18 cellular contexts compared by ENCODE assay signal in the genomic region with DNA sequence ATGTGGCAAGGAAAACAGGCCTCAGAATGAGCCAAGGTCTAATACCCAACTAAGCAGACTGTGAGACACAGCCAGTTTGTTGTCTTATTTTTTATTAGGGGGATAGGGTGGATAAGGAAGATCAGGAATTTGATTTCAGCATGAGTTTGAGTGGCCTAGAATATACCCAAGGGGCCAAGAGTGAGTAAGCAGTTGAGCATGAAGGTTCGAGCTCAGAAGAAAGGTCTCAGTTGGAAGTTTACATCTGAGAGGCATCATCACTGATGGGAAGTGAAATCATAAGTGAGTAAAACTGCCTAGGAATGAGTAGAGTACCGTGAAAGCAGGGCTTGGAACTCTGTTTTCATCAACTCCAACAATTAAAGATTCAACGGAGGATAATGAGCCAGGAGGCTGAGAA.
"Had no signal": no experiment of that assay in that cellular context is flagged by ENCODE, and none has a peak within 500 bp of the region (broad histone marks: within the 10 kb centered on the region; RNA-seq: fewer than 3 reads in every experiment).

No MANE protein-coding gene starts in this region.

- H3K4me1 ChIP-seq: body of pancreas, gastroesophageal sphincter, heart right ventricle, prostate gland, testis, upper lobe of left lung had no signal

- H3K4me1 Mint-ChIP-seq: activated B cell treated with CpG ODN at 0.5 μM for 24 hours had no signal

- FAIRE-seq: endothelial cell of umbilical vein, islet of Langerhans had no signal

- H3K27me3 ChIP-seq: body of pancreas, gastroesophageal sphincter, heart right ventricle, stomach, testis, upper lobe of left lung had no signal

- H3K4me3 ChIP-seq: body of pancreas, gastroesophageal sphincter, heart right ventricle, prostate gland, stomach, testis, upper lobe of left lung had no signal

- H3K9me3 ChIP-seq: body of pancreas, prostate gland, stomach, testis, upper lobe of left lung had no signal

- H3K4me3 Mint-ChIP-seq: activated B cell treated with CpG ODN at 0.5 μM for 24 hours had no signal

- H3K27me3 Mint-ChIP-seq: activated B cell treated with CpG ODN at 0.5 μM for 24 hours had no signal

- H3K27ac ChIP-seq: body of pancreas, gastroesophageal sphincter, heart right ventricle, prostate gland, stomach, testis, upper lobe of left lung had no signal

- DNase-seq: activated B cell treated with CpG ODN at 0.5 μM for 24 hours; activated effector memory CD4-positive, alpha-beta T cell treated with anti-CD3 and anti-CD28 coated beads, Interleukin-2, amount 50 U/mL, for 16 hours; amygdala; body of pancreas; central memory CD4-positive, alpha-beta T cell; effector CD8-positive, alpha-beta T cell; heart right ventricle; left colon; midbrain; right cardiac atrium; stomach; testis; upper lobe of left lung had no signal

- H3K9me3 Mint-ChIP-seq: activated B cell treated with CpG ODN at 0.5 μM for 24 hours; activated naive CD4-positive, alpha-beta T cell treated with anti-CD3 and anti-CD28 coated beads, Interleukin-2, amount 50 U/mL, for 72 hours had no signal

- H3K27ac Mint-ChIP-seq: activated B cell treated with CpG ODN at 0.5 μM for 24 hours had no signal
